In the genomic region with DNA sequence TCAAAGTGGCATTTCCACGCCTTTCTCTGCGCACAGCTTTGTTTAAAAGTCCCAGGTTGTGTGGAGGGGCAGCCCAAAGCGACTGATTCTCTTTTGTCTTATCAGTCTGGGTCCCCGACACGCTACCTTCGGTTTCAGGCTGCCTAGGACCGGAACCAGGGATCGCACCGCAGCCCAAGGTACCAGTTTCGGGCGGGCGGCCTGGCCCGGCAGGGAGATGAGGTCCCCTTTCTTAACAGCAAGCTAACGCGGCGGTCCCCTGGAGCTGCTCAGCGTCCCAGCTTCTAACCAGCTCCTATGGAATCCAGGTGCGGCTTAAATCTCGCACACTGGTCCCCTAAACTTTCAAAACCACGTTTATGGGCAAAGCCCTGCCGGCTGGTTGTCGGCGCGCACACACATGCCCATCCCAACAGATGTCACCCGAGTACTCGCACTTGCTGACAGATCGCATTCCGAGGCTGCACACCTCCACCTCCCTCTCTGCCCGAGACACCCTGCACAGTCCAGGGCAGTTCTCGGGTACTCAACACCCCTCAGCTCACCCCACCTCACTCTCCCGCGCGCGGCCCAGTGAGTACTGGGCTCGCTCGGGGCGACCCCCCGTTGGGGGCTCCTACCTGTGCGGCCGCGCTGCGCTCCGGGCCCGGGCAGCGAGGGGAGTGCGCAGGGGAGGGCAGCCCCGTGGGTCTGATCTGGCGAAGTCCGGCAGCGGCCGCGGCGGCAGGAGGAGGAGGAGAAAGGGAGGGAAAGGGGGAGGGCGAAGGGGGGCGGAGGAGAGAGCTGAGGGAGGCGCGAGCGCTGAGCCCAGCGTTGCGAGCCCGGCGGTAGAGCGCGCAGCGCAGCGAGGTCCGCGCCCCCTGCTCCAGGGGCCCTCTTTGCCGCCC, we compare ENCODE assay signal across 8 cellular contexts. TPM values are rescaled to one million over a fixed set of nuclear protein-coding genes. Genes with fewer than 3 reads are reported as not detected.
DNase-seq lines count a peak whose midpoint lies in the region; ATAC-seq and TF ChIP-seq lines count a peak whose summit lies in the region.

Gene EFEMP1 (minus strand): TSS at position 692 of the 887 bp plus-strand sequence. CDS start 1,342 bp downstream, outside the sequence.

- H3K4me1 ChIP-seq in stomach = peaks cover 0 to 32% (median 20%) of the 10 kb centered on the region in 4 donors

- intact Hi-C loops in stomach (cut with DNase I; ENCODE audit: low total_unique reads) = no loop called here

- no peaks in the 10 kb centered on the region for H3K36me3 ChIP-seq in stomach

- peak; percentile 47 for ATAC-seq in GM21737 (IDR thresholded peaks at IDR 0.05; ENCODE audit: unreplicated experiment)

- H3K4me3 ChIP-seq in stomach = peak within 1 kb of the TSS; percentile 62 to 76 (median 68)

- H3K27me3 ChIP-seq in layer of hippocampus (ENCODE audit: control insufficient read depth, insufficient read depth, low read length) (no peaks in the 10 kb centered on the region), stomach (peaks cover 0 to 27% (median 7%) of the 10 kb centered on the region in 3 donors)

- TF ChIP-seq CTCF in stomach (IDR thresholded peaks at IDR 0.05) = no peak
- TF ChIP-seq CTCF in GM20000 (IDR thresholded peaks at IDR 0.05; ENCODE audit: extremely low read depth, missing control alignments) = no peak

- DNase-seq in C1 segment of cervical spinal cord (lab: John Stamatoyannopoulos, UW) (peak in 9 of 14 donors; percentile 11 to 44 (median 32)), NCI-H345 (lab: John Stamatoyannopoulos, UW) (peak; percentile 25), cerebellum (ENCODE audit: low spot score) (peak; percentile 5), stomach (peak; percentile 69), SW480 (ENCODE audit: low spot score) (no peak), GM20000 (ENCODE audit: low spot score) (no peak)

- TF ChIP-seq EP300 in stomach (IDR thresholded peaks at IDR 0.05) = no peak

- H3K9me3 ChIP-seq in stomach = no peaks in the 10 kb centered on the region

- peak within 1 kb of the TSS; percentile 52 for H3K27ac ChIP-seq in layer of hippocampus (ENCODE audit: low read depth, low read length)
- H3K27ac ChIP-seq in stomach = peak within 1 kb of the TSS; percentile 57 to 82 (median 69)

- 1 to 3% (median 3%) methylated on average over 23 to 69 of the region's 69 CpGs for WGBS in stomach, 5 donors

- TF ChIP-seq POLR2A in stomach (IDR thresholded peaks at IDR 0.05) = no peak

RNA-seq across cellular contexts. Expression of gene EFEMP1, which starts in this region (rescaled TPM):
- 25.0 TPM for total RNA-seq in cerebellum
- 100 to 1,000 TPM in 1 of 5 donors, 10 to 100 TPM in 4; 26.6 to 131 (median 53.8) TPM for total RNA-seq in stomach
- polyA plus RNA-seq in stomach = 10 to 100 TPM; 18.4 to 28.7 (median 21.8) TPM

Comparison
In these comparisons a context has a peak if more than half of its experiments do, and no peak if none do; other contexts are left out.
1. DNase-seq: peak in C1 segment of cervical spinal cord (9 of 14), NCI-H345 (single experiment), cerebellum (single experiment) and stomach (single experiment); none in SW480 (single experiment) and GM20000 (single experiment).